1 cellular context compared by ENCODE assay signal in genomic region chr16:82643136-82643535, GRCh38.
TF ChIP-seq lines count a peak whose summit lies in the region.

No MANE protein-coding gene starts in this region.

TF ChIP-seq in GM23338, 12 proteins besides CTCF, POLR2A, EP300 and RAD21 (continued from another document):
- TF ChIP-seq, protein P1, sequence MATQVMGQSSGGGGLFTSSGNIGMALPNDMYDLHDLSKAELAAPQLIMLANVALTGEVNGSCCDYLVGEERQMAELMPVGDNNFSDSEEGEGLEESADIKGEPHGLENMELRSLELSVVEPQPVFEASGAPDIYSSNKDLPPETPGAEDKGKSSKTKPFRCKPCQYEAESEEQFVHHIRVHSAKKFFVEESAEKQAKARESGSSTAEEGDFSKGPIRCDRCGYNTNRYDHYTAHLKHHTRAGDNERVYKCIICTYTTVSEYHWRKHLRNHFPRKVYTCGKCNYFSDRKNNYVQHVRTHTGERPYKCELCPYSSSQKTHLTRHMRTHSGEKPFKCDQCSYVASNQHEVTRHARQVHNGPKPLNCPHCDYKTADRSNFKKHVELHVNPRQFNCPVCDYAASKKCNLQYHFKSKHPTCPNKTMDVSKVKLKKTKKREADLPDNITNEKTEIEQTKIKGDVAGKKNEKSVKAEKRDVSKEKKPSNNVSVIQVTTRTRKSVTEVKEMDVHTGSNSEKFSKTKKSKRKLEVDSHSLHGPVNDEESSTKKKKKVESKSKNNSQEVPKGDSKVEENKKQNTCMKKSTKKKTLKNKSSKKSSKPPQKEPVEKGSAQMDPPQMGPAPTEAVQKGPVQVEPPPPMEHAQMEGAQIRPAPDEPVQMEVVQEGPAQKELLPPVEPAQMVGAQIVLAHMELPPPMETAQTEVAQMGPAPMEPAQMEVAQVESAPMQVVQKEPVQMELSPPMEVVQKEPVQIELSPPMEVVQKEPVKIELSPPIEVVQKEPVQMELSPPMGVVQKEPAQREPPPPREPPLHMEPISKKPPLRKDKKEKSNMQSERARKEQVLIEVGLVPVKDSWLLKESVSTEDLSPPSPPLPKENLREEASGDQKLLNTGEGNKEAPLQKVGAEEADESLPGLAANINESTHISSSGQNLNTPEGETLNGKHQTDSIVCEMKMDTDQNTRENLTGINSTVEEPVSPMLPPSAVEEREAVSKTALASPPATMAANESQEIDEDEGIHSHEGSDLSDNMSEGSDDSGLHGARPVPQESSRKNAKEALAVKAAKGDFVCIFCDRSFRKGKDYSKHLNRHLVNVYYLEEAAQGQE (IDR thresholded peaks at IDR 0.05; ENCODE audit: unreplicated experiment), result no peak
- TF ChIP-seq EZH2phosphoT487 (IDR thresholded peaks at IDR 0.05; ENCODE audit: unreplicated experiment) (no peak), STAT1 (IDR thresholded peaks at IDR 0.05; ENCODE audit: unreplicated experiment) (no peak), ZNF331 (CRISPR knock-in tag; IDR thresholded peaks at IDR 0.05; ENCODE audit: low read depth) (no peak)
TF ChIP-seq in GM23338: peak in this region for 0.
